In genomic region chr12:31508436-31509150, GRCh38 we compare ENCODE assay signal across 21 cellular contexts.
DNase-seq lines count a peak whose midpoint lies in the region; ATAC-seq and TF ChIP-seq lines count a peak whose summit lies in the region.
"Had no signal": no experiment of that assay in that cellular context is flagged by ENCODE, and none has a peak within 500 bp of the region (broad histone marks: within the 10 kb centered on the region; RNA-seq: fewer than 3 reads in every experiment).

No MANE protein-coding gene starts in this region.

- H3K9me2 ChIP-seq in GM23248 (ENCODE audit: insufficient read depth) = no peaks in the 10 kb centered on the region

- ATAC-seq in Panc1 (0 out of 2 replicates have a peak, but pooled peaks have one; percentile 28), HG03342 (IDR thresholded peaks at IDR 0.05; ENCODE audit: unreplicated experiment) (no peak), HG02588 (IDR thresholded peaks at IDR 0.05; ENCODE audit: unreplicated experiment) (no peak)
- ATAC-seq: activated naive CD4-positive, alpha-beta T cell treated with anti-CD3 and anti-CD28 coated beads, Interleukin-2, amount 50 U/mL, for 72 hours; body of pancreas; heart left ventricle; left ventricle myocardium superior had no signal

- peak overlapping the region; percentile 4 for H3K4me2 ChIP-seq in GM23248 (ENCODE audit: unreplicated experiment)

- H4K20me1 ChIP-seq in GM23248 (ENCODE audit: insufficient read depth) = no peaks in the 10 kb centered on the region

- DNase-seq in GM23248 (no peak), Panc1 (ENCODE audit: low read depth, low spot score) (no peak), pons (ENCODE audit: low spot score) (peak; percentile 61), GM10248 (ENCODE audit: extremely low spot score) (no peak), A673 (ENCODE audit: low spot score) (no peak)
- DNase-seq: activated CD4-positive, alpha-beta T cell treated with anti-CD3 and anti-CD28 coated beads for 1 hour; body of pancreas; CD4-positive, CD25-positive, alpha-beta regulatory T cell; cortex of kidney; heart left ventricle; immature natural killer cell; left ventricle myocardium superior; NCI-H1417 treated with DMSO at 0.1 percent for 48 hours; NCI-H524 treated with DMSO at 0.1 percent for 48 hours; Right ventricle myocardium superior; substantia nigra had no signal

- H3K9me3 ChIP-seq in GM23248 (ENCODE audit: low read depth) (no peaks in the 10 kb centered on the region), Panc1 (ENCODE audit: control insufficient read depth, insufficient read depth, low read depth, low read length) (peaks cover 12% of the 10 kb centered on the region; the same call in 1 of the 2 replicates), iPS-18a (ENCODE audit: control insufficient read depth, low read depth, low read length) (peaks cover 9% of the 10 kb centered on the region), A673 (ENCODE audit: low read depth, low read length, poor library complexity, severe bottlenecking) (peaks cover 6% of the 10 kb centered on the region)
- H3K9me3 ChIP-seq: vagina had no signal

- H3K27ac ChIP-seq in GM23248 (no peak overlapping the region), Panc1 (ENCODE audit: low read length) (no peak overlapping the region), iPS-18a (ENCODE audit: low read length) (peak overlapping the region; percentile 57), A673 (ENCODE audit: low read depth, low read length, poor library complexity, severe bottlenecking) (no peak overlapping the region)
- H3K27ac ChIP-seq: body of pancreas, heart left ventricle, vagina had no signal

- H3F3A ChIP-seq in GM23248 (ENCODE audit: insufficient read depth) = peaks cover 7% of the 10 kb centered on the region; the same call in 1 of the 2 replicates

- peaks cover 67% of the 10 kb centered on the region for H3K79me2 ChIP-seq in GM23248 (ENCODE audit: insufficient read depth)

- H3K9ac ChIP-seq in GM23248 (no peak overlapping the region), iPS-18a (ENCODE audit: low read length) (peak overlapping the region; percentile 36)

- H3K4me1 ChIP-seq in GM23248 (ENCODE audit: insufficient read depth) (peaks cover 32% of the 10 kb centered on the region), Panc1 (ENCODE audit: control insufficient read depth, insufficient read depth, low read length) (peaks cover 14% of the 10 kb centered on the region), iPS-18a (ENCODE audit: control insufficient read depth, low read depth, low read length) (peaks cover 28% of the 10 kb centered on the region), A673 (ENCODE audit: insufficient read depth, low read length, poor library complexity, severe bottlenecking) (peaks cover 6% of the 10 kb centered on the region)
- H3K4me1 ChIP-seq: body of pancreas, vagina had no signal

- H3K4me3 ChIP-seq in GM23248 (no peak overlapping the region), Panc1 (ENCODE audit: low read depth in 2 of 2, low read length in 2 of 2) (no peak overlapping the region), iPS-18a (ENCODE audit: low read length) (no peak overlapping the region), A673 (ENCODE audit: low read depth, low read length, poor library complexity, severe bottlenecking) (no peak overlapping the region)
- H3K4me3 ChIP-seq: body of pancreas, heart left ventricle, vagina had no signal

- 75 to 80% methylated on average over 4 of the region's 4 CpGs for WGBS in GM23248 (ENCODE audit: low coverage in 1 of 2, low lambda C conversion rate in 2 of 2, missing lambda C conversion rate in 2 of 2), 2 experiments

- H3K36me3 ChIP-seq in GM23248 (ENCODE audit: low read depth) = no peaks in the 10 kb centered on the region
- H3K36me3 ChIP-seq in Panc1 (ENCODE audit: control insufficient read depth, insufficient read depth, low read length) = no peaks in the 10 kb centered on the region
- H3K36me3 ChIP-seq in iPS-18a (ENCODE audit: control insufficient read depth, low read depth, low read length) = no peaks in the 10 kb centered on the region
- H3K36me3 ChIP-seq in A673 (ENCODE audit: insufficient read depth, low read length, poor library complexity, severe bottlenecking) = no peaks in the 10 kb centered on the region
- H3K36me3 ChIP-seq: heart left ventricle, vagina had no signal

- intact Hi-C loops in Panc1 (cut with micrococcal nuclease; ENCODE audit: unreplicated experiment) (no loop called here), A673 (cut with micrococcal nuclease; ENCODE audit: unreplicated experiment) (no loop called here)

- BruUV-seq in Panc1 (replicated peaks; lab: Mats Ljungman, UMichigan) = no TSS peak
- BruUV-seq in A673 (replicated peaks; lab: Mats Ljungman, UMichigan) = no TSS peak

- H2AFZ ChIP-seq in GM23248 = no peak overlapping the region

- in situ Hi-C loops in GM23248 (cut with MboI) = no loop called here
- in situ Hi-C loops in Panc1 (cut with HindIII; ENCODE audit: low pct_unique_long_range_greater_than_20kb, low sequenced_read_pairs) = no loop called here

- TF ChIP-seq CTCF in Panc1 (IDR thresholded peaks at IDR 0.05) (no peak), GM10248 (IDR thresholded peaks at IDR 0.05; ENCODE audit: control extremely low read depth, extremely low read depth, low read depth, missing control alignments) (no peak), A673 (conservative IDR thresholded peaks at IDR 0.05; ENCODE audit: low read depth, low read length) (no peak)

- H3K27me3 ChIP-seq in GM23248 (replicated peaks; ENCODE audit: insufficient read depth) (no peaks in the 10 kb centered on the region), Panc1 (ENCODE audit: control insufficient read depth, insufficient read depth, low read length) (no peaks in the 10 kb centered on the region), iPS-18a (ENCODE audit: control insufficient read depth, insufficient read depth, low read length) (no peaks in the 10 kb centered on the region), A673 (replicated peaks; ENCODE audit: insufficient read depth, low read depth, low read length, poor library complexity) (no peaks in the 10 kb centered on the region)
- H3K27me3 ChIP-seq: body of pancreas, heart left ventricle, vagina had no signal

- CTCF ChIA-PET in Panc1 (lab: Charles Lee) (no interaction called here), GM10248 (lab: Yijun Ruan, JAX) (interaction anchor here (0.7 to 1.2 kb wide), 3 partner anchors 9 to 75 kb away, joined by 3 read pairs; no protein-coding TSS in a partner anchor), A673 (lab: Charles Lee) (interaction anchor here (1.5 kb wide), 1 partner anchor 12 kb away, joined by 4 read pairs; no protein-coding TSS in a partner anchor)

- POLR2A ChIA-PET in Panc1 (lab: Charles Lee) = interaction anchor here (1.0 kb wide), 1 partner anchor 145 kb away, joined by 3 read pairs; no protein-coding TSS in a partner anchor
- POLR2A ChIA-PET in GM10248 (lab: Yijun Ruan, JAX) = no interaction called here
- POLR2A ChIA-PET in A673 (lab: Charles Lee; ENCODE audit: low non-redundant PET) = no interaction called here
